Comparison of ENCODE assay signal across 8 cellular contexts in genomic region chr17:42531455-42532354, GRCh38. TPM values are rescaled to one million over a fixed set of nuclear protein-coding genes. Genes with fewer than 3 reads are reported as not detected.
A peak's percentile ranks its signal among the peaks of the same experiment; 100 is the strongest.
DNase-seq lines count a peak whose midpoint lies in the region; ATAC-seq and TF ChIP-seq lines count a peak whose summit lies in the region.

No MANE protein-coding gene starts in this region.

- peak overlapping the region; percentile 86 for H3K4me2 ChIP-seq in skeletal muscle satellite cell (ENCODE audit: low read length)

- H3K36me3 Mint-ChIP-seq in T-helper 17 cell (ENCODE audit: low read depth) = no peaks in the 10 kb centered on the region
- H3K36me3 Mint-ChIP-seq in brain = no peaks in the 10 kb centered on the region

- peak; percentile 37 to 65 for TF ChIP-seq CTCF in brain (conservative IDR thresholded peaks at IDR 0.05)

- H3K4me3 Mint-ChIP-seq in T-helper 17 cell (peak overlapping the region; percentile 79), brain (peak overlapping the region; percentile 77 to 85 (median 78))

- H3K27ac Mint-ChIP-seq in T-helper 17 cell = peak overlapping the region; percentile 70
- peak overlapping the region in 3 of 5 experiments; percentile 65 to 87 (median 66) for H3K27ac Mint-ChIP-seq in brain

- peak; percentile 77 for DNase-seq in LoVo (ENCODE audit: low spot score)
- peak in 2 of 3 donors; percentile 47 to 48 for DNase-seq in T-helper 17 cell
- no peak for DNase-seq in T1000 (lab: John Stamatoyannopoulos, UW)

- peak; percentile 49 for ATAC-seq in T-helper 17 cell
- no peak for ATAC-seq in GM21717 (IDR thresholded peaks at IDR 0.05; ENCODE audit: unreplicated experiment)

- H3K4me1 Mint-ChIP-seq in T-helper 17 cell (peaks cover 27% of the 10 kb centered on the region), brain (peaks cover 40% of the 10 kb centered on the region)

- no peaks in the 10 kb centered on the region for H3K9me3 Mint-ChIP-seq in brain

- peaks cover 18% of the 10 kb centered on the region for H3K4me1 ChIP-seq in ES-I3 (ENCODE audit: insufficient read depth, low read length)
- peaks cover 3% of the 10 kb centered on the region; the same call in 1 of the 2 replicates for H3K4me1 ChIP-seq in iPS-20b (ENCODE audit: insufficient read depth, low read length)
- peaks cover 15% of the 10 kb centered on the region for H3K4me1 ChIP-seq in skeletal muscle satellite cell (ENCODE audit: control insufficient read depth, insufficient read depth, low read length)

- H3K36me3 ChIP-seq in ES-I3 (ENCODE audit: insufficient read depth, low read length) = no peaks in the 10 kb centered on the region
- no peaks in the 10 kb centered on the region for H3K36me3 ChIP-seq in iPS-20b (ENCODE audit: insufficient read depth, low read depth, low read length)
- no peaks in the 10 kb centered on the region for H3K36me3 ChIP-seq in skeletal muscle satellite cell (ENCODE audit: insufficient read depth, low read length)

- no peak overlapping the region for H3K27ac ChIP-seq in iPS-20b (ENCODE audit: low read length)

- H3K4me3 ChIP-seq in iPS-20b (ENCODE audit: low read length) = peak overlapping the region; percentile 60; the same call in 1 of the 2 replicates
- H3K4me3 ChIP-seq in skeletal muscle satellite cell (ENCODE audit: low read length) = peak overlapping the region; percentile 72

- H3K9ac ChIP-seq in ES-I3 (ENCODE audit: low read depth, low read length) (peak overlapping the region; percentile 60; the same call in 1 of the 2 replicates), iPS-20b (ENCODE audit: low read depth, low read length) (no peak overlapping the region), skeletal muscle satellite cell (ENCODE audit: low read depth, low read length) (peak overlapping the region; percentile 61)

- H3K9me3 ChIP-seq in ES-I3 (ENCODE audit: control insufficient read depth, insufficient read depth, low read length) (no peaks in the 10 kb centered on the region), T-helper 17 cell (ENCODE audit: control insufficient read depth, low read length, poor library complexity, severe bottlenecking) (no peaks in the 10 kb centered on the region), iPS-20b (ENCODE audit: insufficient read depth, low read depth, low read length) (no peaks in the 10 kb centered on the region), skeletal muscle satellite cell (replicated peaks; ENCODE audit: low read length) (no peaks in the 10 kb centered on the region)

- H3K27me3 Mint-ChIP-seq in T-helper 17 cell (peaks cover 5% of the 10 kb centered on the region), brain (peaks cover 8% of the 10 kb centered on the region)

- H3K27me3 ChIP-seq in iPS-20b (ENCODE audit: insufficient read depth, low read length) = peaks cover 12% of the 10 kb centered on the region; the same call in 1 of the 2 replicates
- no peaks in the 10 kb centered on the region for H3K27me3 ChIP-seq in skeletal muscle satellite cell (ENCODE audit: control insufficient read depth, insufficient read depth, low read length)

RNA-seq across cellular contexts. Expression of gene NAGLU, which starts 4.3 kb away (rescaled TPM):
- total RNA-seq in T-helper 17 cell = 10 to 100 TPM; 12.5 to 13.2 TPM
- polyA plus RNA-seq in brain (ENCODE audit: insufficient read depth, low read depth, low replicate concordance) = 16.6 TPM
- total RNA-seq in skeletal muscle satellite cell (2012; rRNA removed) = 23.8 and 26.9 TPM in 2 replicates

RNA-seq across cellular contexts. Expression of gene HSD17B1, which starts 21.0 kb away (rescaled TPM):
- 1 to 10 TPM in 1 of 2 donors, under 1 TPM in 1; 0.90 to 1.2 TPM for total RNA-seq in T-helper 17 cell
- 0.97 TPM for polyA plus RNA-seq in brain (ENCODE audit: insufficient read depth, low read depth, low replicate concordance)
- 5.8 and 6.1 TPM in 2 replicates for total RNA-seq in skeletal muscle satellite cell (2012; rRNA removed)

RNA-seq across cellular contexts. Expression of gene COASY, which starts 30.2 kb away (rescaled TPM):
- total RNA-seq in T-helper 17 cell = 10 to 100 TPM; 39.1 to 49.4 TPM
- 116 TPM for polyA plus RNA-seq in brain (ENCODE audit: insufficient read depth, low read depth, low replicate concordance)
- 20.1 and 20.5 TPM in 2 replicates for total RNA-seq in skeletal muscle satellite cell (2012; rRNA removed)

RNA-seq across cellular contexts. Expression of gene MLX, which starts 35.2 kb away (rescaled TPM):
- 10 to 100 TPM; 33.1 to 36.1 TPM for total RNA-seq in T-helper 17 cell
- 49.5 TPM for polyA plus RNA-seq in brain (ENCODE audit: insufficient read depth, low read depth, low replicate concordance)
- total RNA-seq in skeletal muscle satellite cell (2012; rRNA removed) = 38.8 and 46.1 TPM in 2 replicates

RNA-seq across cellular contexts. Expression of gene PSMC3IP, which starts 45.8 kb away (rescaled TPM):
- total RNA-seq in T-helper 17 cell = 1 to 10 TPM; 2.4 to 2.6 TPM
- polyA plus RNA-seq in brain (ENCODE audit: insufficient read depth, low read depth, low replicate concordance) = 23.6 TPM
- 5.1 and 7.6 TPM in 2 replicates for total RNA-seq in skeletal muscle satellite cell (2012; rRNA removed)
